In the genomic region with DNA sequence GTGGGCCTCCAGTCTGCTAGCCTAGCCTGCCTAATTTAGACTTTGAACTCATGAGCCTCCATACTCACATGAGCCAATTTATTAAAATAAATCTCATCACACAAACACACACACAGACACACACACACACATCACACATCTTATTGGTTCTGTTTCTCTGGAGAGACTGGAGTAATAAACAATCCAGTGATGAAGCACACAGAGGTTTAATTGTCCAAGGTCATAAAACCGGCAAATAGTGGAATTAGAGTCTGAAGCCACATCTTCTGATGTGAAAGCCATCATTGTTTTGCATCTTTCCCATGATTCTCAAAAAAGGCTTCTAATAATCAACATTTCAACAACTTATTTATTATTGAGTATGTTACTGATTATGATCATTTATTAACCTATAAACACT, we compare ENCODE assay signal across 1 cellular context.
TF ChIP-seq lines count a peak whose summit lies in the region.

No MANE protein-coding gene starts in this region.

TF ChIP-seq in H1, 55 proteins besides CTCF, POLR2A, EP300 and RAD21:
- TF ChIP-seq RBBP5 (IDR thresholded peaks at IDR 0.05; ENCODE audit: borderline replicate concordance, low read depth, low read length) (no peak), RXRA (IDR thresholded peaks at IDR 0.05; ENCODE audit: insufficient read depth, low read depth, low read length) (no peak), TEAD4 (IDR thresholded peaks at IDR 0.05; ENCODE audit: low read depth, low read length) (no peak), POU5F1 (IDR thresholded peaks at IDR 0.05; ENCODE audit: low read depth, low read length) (no peak), KDM1A (IDR thresholded peaks at IDR 0.05; ENCODE audit: borderline replicate concordance, low read length) (no peak), HDAC2 (IDR thresholded peaks at IDR 0.05; ENCODE audit: borderline replicate concordance in 1 of 2, low read depth in 2 of 2, low read length in 2 of 2) (no peak), E2F6 (IDR thresholded peaks at IDR 0.05) (no peak), RFX5 (IDR thresholded peaks at IDR 0.05; ENCODE audit: borderline replicate concordance, low read depth, low read length) (no peak), BCL11A (IDR thresholded peaks at IDR 0.05; ENCODE audit: low read depth in 2 of 2, low read length in 2 of 2) (no peak), KDM5A (IDR thresholded peaks at IDR 0.05; ENCODE audit: low read length) (no peak), NANOG (IDR thresholded peaks at IDR 0.05; ENCODE audit: insufficient read depth, low read depth, low read length, poor library complexity, severe bottlenecking) (no peak), ZNF274 (IDR thresholded peaks at IDR 0.05; ENCODE audit: borderline replicate concordance, extremely low read depth, low read length) (no peak), CBX8 (IDR thresholded peaks at IDR 0.05; ENCODE audit: borderline replicate concordance, low read depth, low read length) (no peak), SP1 (IDR thresholded peaks at IDR 0.05; ENCODE audit: low read depth, low read length) (no peak), POLR2AphosphoS5 (IDR thresholded peaks at IDR 0.05; ENCODE audit: low read depth, low read length) (no peak), CTBP2 (IDR thresholded peaks at IDR 0.05; ENCODE audit: borderline replicate concordance, insufficient read depth, insufficient read length, low read length) (no peak)
TF ChIP-seq in H1: peak in this region for 0.
